In genomic region chr2:199979841-199980628, GRCh38 we compare ENCODE assay signal across 8 cellular contexts. TPM values are rescaled to one million over a fixed set of nuclear protein-coding genes. Genes with fewer than 3 reads are reported as not detected.
A peak's percentile ranks its signal among the peaks of the same experiment; 100 is the strongest.
DNase-seq lines count a peak whose midpoint lies in the region; ATAC-seq and TF ChIP-seq lines count a peak whose summit lies in the region.

No MANE protein-coding gene starts in this region.

- H3K4me3 Mint-ChIP-seq in activated CD8-positive, alpha-beta T cell treated with anti-CD3 and anti-CD28 coated beads, Interleukin-2, amount 10 ng/mL, durations not matched to agents 7 days and 5 days = no peak overlapping the region
- peak overlapping the region; percentile 38 for H3K4me3 Mint-ChIP-seq in endodermal cell
- peak overlapping the region; percentile 54 for H3K4me3 Mint-ChIP-seq in mesothelial cell of epicardium

- H3K9me3 Mint-ChIP-seq in activated CD8-positive, alpha-beta T cell treated with anti-CD3 and anti-CD28 coated beads, Interleukin-2, amount 10 ng/mL, durations not matched to agents 7 days and 5 days (ENCODE audit: insufficient read depth) = no peaks in the 10 kb centered on the region
- H3K9me3 Mint-ChIP-seq in endodermal cell (no peaks in the 10 kb centered on the region), mesothelial cell of epicardium (peaks cover 6% of the 10 kb centered on the region)

- no peaks in the 10 kb centered on the region for H3K27me3 Mint-ChIP-seq in activated CD8-positive, alpha-beta T cell treated with anti-CD3 and anti-CD28 coated beads, Interleukin-2, amount 10 ng/mL, durations not matched to agents 7 days and 5 days (ENCODE audit: low read depth)
- no peaks in the 10 kb centered on the region for H3K27me3 Mint-ChIP-seq in endodermal cell (ENCODE audit: insufficient read depth)
- H3K27me3 Mint-ChIP-seq in mesothelial cell of epicardium (ENCODE audit: low read depth) = no peaks in the 10 kb centered on the region

- peak overlapping the region; percentile 74 for H3K4me3 ChIP-seq in endodermal cell (ENCODE audit: low read length)

- peak; percentile 96 for TF ChIP-seq CTCF in endodermal cell (conservative IDR thresholded peaks at IDR 0.05)
- peak; percentile 98 for TF ChIP-seq CTCF in mesothelial cell of epicardium (IDR thresholded peaks at IDR 0.05; ENCODE audit: unreplicated experiment)

- 1 to 21% methylated on average over 9 to 12 of the region's 12 CpGs for WGBS in endodermal cell (ENCODE audit: insufficient coverage in 1 of 2, insufficient read length in 1 of 2), 2 experiments

- peaks cover 34% of the 10 kb centered on the region for H3K4me1 ChIP-seq in ES-I3 (ENCODE audit: insufficient read depth, low read length)
- peaks cover 7% of the 10 kb centered on the region for H3K4me1 ChIP-seq in endodermal cell (ENCODE audit: control insufficient read depth, insufficient read depth, low read length)

- ATAC-seq in HG02852 (IDR thresholded peaks at IDR 0.05; ENCODE audit: unreplicated experiment) (peak; percentile 44), HG03432 (IDR thresholded peaks at IDR 0.05; ENCODE audit: unreplicated experiment) (no peak)
- ATAC-seq in activated CD8-positive, alpha-beta T cell treated with anti-CD3 and anti-CD28 coated beads, Interleukin-2, amount 10 ng/mL, durations not matched to agents 7 days and 5 days = peak; percentile 65

- CTCF ChIA-PET in activated CD8-positive, alpha-beta T cell treated with anti-CD3 and anti-CD28 coated beads, Interleukin-2, amount 10 ng/mL, durations not matched to agents 7 days and 5 days (lab: Charles Lee) = interaction anchor here (0.7 to 3.3 kb wide), 22 partner anchors 9 to 518 kb away, joined by 3 to 33 read pairs (median 4); no protein-coding TSS in a partner anchor

- peaks cover 21% of the 10 kb centered on the region for H3K4me1 Mint-ChIP-seq in activated CD8-positive, alpha-beta T cell treated with anti-CD3 and anti-CD28 coated beads, Interleukin-2, amount 10 ng/mL, durations not matched to agents 7 days and 5 days (ENCODE audit: low read depth)
- H3K4me1 Mint-ChIP-seq in endodermal cell (peaks cover 20% of the 10 kb centered on the region), mesothelial cell of epicardium (peaks cover 10% of the 10 kb centered on the region)

- H3K9me3 ChIP-seq in ES-I3 (ENCODE audit: control insufficient read depth, insufficient read depth, low read length) (no peaks in the 10 kb centered on the region), endodermal cell (ENCODE audit: control insufficient read depth, low read length) (no peaks in the 10 kb centered on the region)

- H3K27ac ChIP-seq in endodermal cell (ENCODE audit: low read depth, low read length) = no peak overlapping the region

- DNase-seq in NCI-H82 treated with DMSO at 0.1 percent for 48 hours (lab: John Stamatoyannopoulos, UW; ENCODE audit: unreplicated experiment) = peak; percentile 26
- DNase-seq in activated CD8-positive, alpha-beta T cell treated with anti-CD3 and anti-CD28 coated beads, Interleukin-2, amount 10 ng/mL, durations not matched to agents 7 days and 5 days = peak; percentile 86
- DNase-seq in endodermal cell = peak; percentile 96
- DNase-seq in mesothelial cell of epicardium (ENCODE audit: low spot score in 2 of 2, unreplicated experiment in 2 of 2) = peak; percentile 63 to 89
- peak; percentile 31 to 66 for DNase-seq in stimulated activated CD8-positive, alpha-beta memory T cell treated with anti-CD3 and anti-CD28 coated beads, Interleukin-15, amount 100 ng/mL, for 4 hours (ENCODE audit: low read depth in 2 of 2)

- POLR2A ChIA-PET in activated CD8-positive, alpha-beta T cell treated with anti-CD3 and anti-CD28 coated beads, Interleukin-2, amount 10 ng/mL, durations not matched to agents 7 days and 5 days (lab: Charles Lee) = interaction anchor here (2.0 kb wide), 1 partner anchor 488 kb away, joined by 4 read pairs; no protein-coding TSS in a partner anchor

- H3K27ac Mint-ChIP-seq in activated CD8-positive, alpha-beta T cell treated with anti-CD3 and anti-CD28 coated beads, Interleukin-2, amount 10 ng/mL, durations not matched to agents 7 days and 5 days = no peak overlapping the region
- H3K27ac Mint-ChIP-seq in endodermal cell (no peak overlapping the region), mesothelial cell of epicardium (no peak overlapping the region)

- peak overlapping the region; percentile 41 for H3K9ac ChIP-seq in ES-I3 (ENCODE audit: low read depth, low read length)
- no peak overlapping the region for H3K9ac ChIP-seq in endodermal cell (ENCODE audit: extremely low read depth, low read length, poor library complexity, severe bottlenecking)

- H3K36me3 ChIP-seq in ES-I3 (ENCODE audit: insufficient read depth, low read length) (no peaks in the 10 kb centered on the region), endodermal cell (ENCODE audit: control insufficient read depth, insufficient read depth, low read length) (no peaks in the 10 kb centered on the region)

- H3K36me3 Mint-ChIP-seq in activated CD8-positive, alpha-beta T cell treated with anti-CD3 and anti-CD28 coated beads, Interleukin-2, amount 10 ng/mL, durations not matched to agents 7 days and 5 days (ENCODE audit: low read depth) = peaks cover 4% of the 10 kb centered on the region
- H3K36me3 Mint-ChIP-seq in endodermal cell (ENCODE audit: low read depth) (no peaks in the 10 kb centered on the region), mesothelial cell of epicardium (no peaks in the 10 kb centered on the region)

- H3K27me3 ChIP-seq in endodermal cell (ENCODE audit: control insufficient read depth, insufficient read depth, low read length, poor library complexity, severe bottlenecking) = no peaks in the 10 kb centered on the region

RNA-seq across cellular contexts. Expression of gene MAIP1, which starts 24.7 kb away (rescaled TPM):
- total RNA-seq in activated CD8-positive, alpha-beta T cell treated with anti-CD3 and anti-CD28 coated beads, Interleukin-2, amount 10 ng/mL, durations not matched to agents 7 days and 5 days = 10 to 100 TPM; 21.5 to 21.9 TPM
- total RNA-seq in endodermal cell (10 to 100 TPM; 20.9 to 23.7 TPM), mesothelial cell of epicardium (17.5 to 20.2 TPM (median 19.2 TPM) in 3 replicates)
- polyA plus RNA-seq in endodermal cell (2013, experiment 1 of 2) = 22.7 TPM
- 22.9 TPM for polyA plus RNA-seq in endodermal cell (2013, experiment 2 of 2)

RNA-seq across cellular contexts. Expression of gene TYW5, which starts 24.7 kb away (rescaled TPM):
- total RNA-seq in activated CD8-positive, alpha-beta T cell treated with anti-CD3 and anti-CD28 coated beads, Interleukin-2, amount 10 ng/mL, durations not matched to agents 7 days and 5 days = 1 to 10 TPM; 7.3 to 7.5 TPM
- total RNA-seq in endodermal cell = 10 to 100 TPM; 16.0 to 16.3 TPM
- polyA plus RNA-seq in endodermal cell (2013, experiment 1 of 2) = 8.3 TPM
- 9.6 TPM for polyA plus RNA-seq in endodermal cell (2013, experiment 2 of 2)
- total RNA-seq in mesothelial cell of epicardium = 12.2 to 14.1 TPM (median 12.7 TPM) in 3 replicates

Comparison
In these comparisons a context has a peak if more than half of its experiments do, and no peak if none do; other contexts are left out.
1. DNase-seq: peak in every context shown above with its lines; median percentile 96 in endodermal cell; 86 in activated CD8-positive, alpha-beta T cell treated with anti-CD3 and anti-CD28 coated beads, Interleukin-2, amount 10 ng/mL, durations not matched to agents 7 days and 5 days; 76 in mesothelial cell of epicardium; 48 in stimulated activated CD8-positive, alpha-beta memory T cell treated with anti-CD3 and anti-CD28 coated beads, Interleukin-15, amount 100 ng/mL, for 4 hours; 26 in NCI-H82 treated with DMSO at 0.1 percent for 48 hours.